Comparison of ENCODE assay signal across 27 cellular contexts in genomic region chr3:12467746-12468145, GRCh38.
"Had no signal": no experiment of that assay in that cellular context is flagged by ENCODE, and none has a peak within 500 bp of the region (broad histone marks: within the 10 kb centered on the region; RNA-seq: fewer than 3 reads in every experiment).

No MANE protein-coding gene starts in this region.

- H3K36me3 ChIP-seq: ascending aorta, gastroesophageal sphincter, neutrophil, ovary, prostate gland, sigmoid colon, upper lobe of left lung had no signal

- H3K27ac Mint-ChIP-seq: activated naive CD4-positive, alpha-beta T cell treated with anti-CD3 and anti-CD28 coated beads, Interleukin-2, amount 10 ng/mL, durations not matched to agents 7 days and 5 days; activated naive CD8-positive, alpha-beta T cell treated with anti-CD3 and anti-CD28 coated beads, Interleukin-2, amount 10 ng/mL, durations not matched to agents 7 days and 5 days; activated T-cell treated with anti-CD3 and anti-CD28 coated beads, Interleukin-2, amount 50 U/mL, for 72 hours; brain; mesothelial cell of epicardium; naive B cell; nephron progenitor cell; stimulated activated effector memory CD8-positive, alpha-beta T cell treated with anti-CD3 and anti-CD28 coated beads, Interleukin-12 subunit alpha, Interleukin-12 subunit beta, amount 100 ng/mL, for 72 hours; stimulated activated naive CD8-positive, alpha-beta T cell treated with anti-CD3 and anti-CD28 coated beads, Interleukin-15, Interleukin-2, amounts not matched to agents 100 ng/mL and 50 ng/mL, for 24 hours had no signal

- H3K4me2 ChIP-seq: hepatocyte had no signal

- H3K4me1 ChIP-seq: ascending aorta, gastroesophageal sphincter, prostate gland, sigmoid colon, upper lobe of left lung had no signal

- H3K36me3 Mint-ChIP-seq: activated naive CD4-positive, alpha-beta T cell treated with anti-CD3 and anti-CD28 coated beads, Interleukin-2, amount 10 ng/mL, durations not matched to agents 7 days and 5 days; activated naive CD8-positive, alpha-beta T cell treated with anti-CD3 and anti-CD28 coated beads, Interleukin-2, amount 10 ng/mL, durations not matched to agents 7 days and 5 days; brain; mesothelial cell of epicardium; naive B cell had no signal

- H2AFZ ChIP-seq: hepatocyte had no signal

- H3K9me3 Mint-ChIP-seq: activated naive CD4-positive, alpha-beta T cell treated with anti-CD3 and anti-CD28 coated beads, Interleukin-2, amount 10 ng/mL, durations not matched to agents 7 days and 5 days; activated naive CD8-positive, alpha-beta T cell treated with anti-CD3 and anti-CD28 coated beads, Interleukin-2, amount 10 ng/mL, durations not matched to agents 7 days and 5 days; activated T-cell treated with anti-CD3 and anti-CD28 coated beads, Interleukin-2, amount 50 U/mL, for 72 hours; brain; mesothelial cell of epicardium; naive B cell; nephron progenitor cell; stimulated activated effector memory CD8-positive, alpha-beta T cell treated with anti-CD3 and anti-CD28 coated beads, Interleukin-12 subunit alpha, Interleukin-12 subunit beta, amount 100 ng/mL, for 72 hours; stimulated activated naive CD8-positive, alpha-beta T cell treated with anti-CD3 and anti-CD28 coated beads, Interleukin-15, Interleukin-2, amounts not matched to agents 100 ng/mL and 50 ng/mL, for 24 hours had no signal

- H3K4me3 ChIP-seq: ascending aorta, coronary artery, dorsolateral prefrontal cortex, gastroesophageal sphincter, hepatocyte, ovary, prostate gland, sigmoid colon, upper lobe of left lung had no signal

- H3K27ac ChIP-seq: ascending aorta, coronary artery, dorsolateral prefrontal cortex, gastroesophageal sphincter, hepatocyte, neutrophil, ovary, prostate gland, sigmoid colon, upper lobe of left lung, VCaP had no signal

- DNase-seq: activated CD4-positive, alpha-beta T cell treated with anti-CD3 and anti-CD28 coated beads for 4 hours; activated CD4-positive, alpha-beta T cell treated with anti-CD3 and anti-CD28 coated beads, Interleukin-2, amount 50 U/mL, for 4 hours; activated naive CD4-positive, alpha-beta T cell treated with anti-CD3 and anti-CD28 coated beads, Interleukin-2, amount 10 ng/mL, durations not matched to agents 7 days and 5 days; activated naive CD8-positive, alpha-beta T cell treated with anti-CD3 and anti-CD28 coated beads, Interleukin-2, amount 10 ng/mL, durations not matched to agents 7 days and 5 days; activated T-cell treated with anti-CD3 and anti-CD28 coated beads for 4 hours; activated T-cell treated with anti-CD3 and anti-CD28 coated beads, Interleukin-2, amount 50 U/mL, for 72 hours; dorsolateral prefrontal cortex; effector memory CD4-positive, alpha-beta T cell; left ventricle myocardium superior; naive B cell; nephron progenitor cell; ovary; small intestine; stimulated activated CD4-positive, alpha-beta T cell treated with anti-CD3 and anti-CD28 coated beads, Interleukin-4, amount 100 ng/mL, for 24 hours; upper lobe of left lung had no signal

- H3K79me2 ChIP-seq: hepatocyte had no signal

- H3K4me3 Mint-ChIP-seq: activated naive CD4-positive, alpha-beta T cell treated with anti-CD3 and anti-CD28 coated beads, Interleukin-2, amount 10 ng/mL, durations not matched to agents 7 days and 5 days; activated naive CD8-positive, alpha-beta T cell treated with anti-CD3 and anti-CD28 coated beads, Interleukin-2, amount 10 ng/mL, durations not matched to agents 7 days and 5 days; activated T-cell treated with anti-CD3 and anti-CD28 coated beads, Interleukin-2, amount 50 U/mL, for 72 hours; brain; mesothelial cell of epicardium; naive B cell; nephron progenitor cell; stimulated activated effector memory CD8-positive, alpha-beta T cell treated with anti-CD3 and anti-CD28 coated beads, Interleukin-12 subunit alpha, Interleukin-12 subunit beta, amount 100 ng/mL, for 72 hours; stimulated activated naive CD8-positive, alpha-beta T cell treated with anti-CD3 and anti-CD28 coated beads, Interleukin-15, Interleukin-2, amounts not matched to agents 100 ng/mL and 50 ng/mL, for 24 hours had no signal

- ATAC-seq: activated T-cell treated with anti-CD3 and anti-CD28 coated beads, Interleukin-2, amount 50 U/mL, for 72 hours; gastroesophageal sphincter; left ventricle myocardium superior; stimulated activated effector memory CD8-positive, alpha-beta T cell treated with anti-CD3 and anti-CD28 coated beads, Interleukin-12 subunit alpha, Interleukin-12 subunit beta, amount 100 ng/mL, for 72 hours had no signal

- H3K27me3 Mint-ChIP-seq: activated naive CD8-positive, alpha-beta T cell treated with anti-CD3 and anti-CD28 coated beads, Interleukin-2, amount 10 ng/mL, durations not matched to agents 7 days and 5 days; stimulated activated naive CD8-positive, alpha-beta T cell treated with anti-CD3 and anti-CD28 coated beads, Interleukin-15, Interleukin-2, amounts not matched to agents 100 ng/mL and 50 ng/mL, for 24 hours had no signal

- H3K4me1 Mint-ChIP-seq: brain, naive B cell, nephron progenitor cell had no signal

- H3K27me3 ChIP-seq: ascending aorta, dorsolateral prefrontal cortex, hepatocyte, neutrophil, ovary, sigmoid colon, upper lobe of left lung had no signal

- H3K9me3 ChIP-seq: ascending aorta, gastroesophageal sphincter, neutrophil, ovary, prostate gland, sigmoid colon, upper lobe of left lung had no signal
